In genomic region chr18:35590935-35591334, GRCh38 we compare ENCODE assay signal across 19 cellular contexts.
"Had no signal": no experiment of that assay in that cellular context is flagged by ENCODE, and none has a peak within 500 bp of the region (broad histone marks: within the 10 kb centered on the region; RNA-seq: fewer than 3 reads in every experiment).

No MANE protein-coding gene starts in this region.

- H3K27ac Mint-ChIP-seq: activated CD4-positive, alpha-beta T cell treated with anti-CD3 and anti-CD28 coated beads, Interleukin-2, amount 10 ng/mL, durations not matched to agents 7 days and 5 days; activated naive CD4-positive, alpha-beta T cell treated with anti-CD3 and anti-CD28 coated beads, Interleukin-2, amount 50 U/mL, for 72 hours had no signal

- DNase-seq: activated CD4-positive, alpha-beta T cell treated with anti-CD3 and anti-CD28 coated beads, Interleukin-2, amount 10 ng/mL, durations not matched to agents 7 days and 5 days; activated gamma-delta T cell; amygdala; cortex of kidney; heart left ventricle; left lung; mucosa of descending colon; naive B cell; psoas muscle; right cardiac atrium; stimulated activated CD4-positive, alpha-beta T cell treated with anti-CD3 and anti-CD28 coated beads, Interleukin-15, amount 100 ng/mL, for 24 hours; stimulated activated CD4-positive, alpha-beta T cell treated with anti-CD3 and anti-CD28 coated beads, Interleukin-2, amount 100 ng/mL, for 48 hours; T1000 had no signal

- H3K36me3 ChIP-seq: gastroesophageal sphincter, heart left ventricle, left lung, thoracic aorta had no signal

- H3K27me3 ChIP-seq: gastroesophageal sphincter, heart left ventricle, left lung had no signal

- H3K27ac ChIP-seq: gastroesophageal sphincter, heart left ventricle, left lung, psoas muscle, skin epidermis, thoracic aorta had no signal

- H3K4me3 Mint-ChIP-seq: activated CD4-positive, alpha-beta T cell treated with anti-CD3 and anti-CD28 coated beads, Interleukin-2, amount 10 ng/mL, durations not matched to agents 7 days and 5 days; neural crest cell had no signal

- FAIRE-seq: endometrium had no signal

- ATAC-seq: activated naive CD4-positive, alpha-beta T cell treated with anti-CD3 and anti-CD28 coated beads, Interleukin-2, amount 50 U/mL, for 72 hours; gastroesophageal sphincter; heart left ventricle; left lung; mucosa of descending colon; psoas muscle; right cardiac atrium had no signal

- H3K9me3 ChIP-seq: mucosa of descending colon, psoas muscle had no signal

- H3K4me3 ChIP-seq: gastroesophageal sphincter, heart left ventricle, left lung, mucosa of descending colon, psoas muscle, skin epidermis, thoracic aorta had no signal

- H3K27me3 Mint-ChIP-seq: activated CD4-positive, alpha-beta T cell treated with anti-CD3 and anti-CD28 coated beads, Interleukin-2, amount 10 ng/mL, durations not matched to agents 7 days and 5 days; naive B cell had no signal
